ENCODE assay signal across 29 cellular contexts in the genomic region with DNA sequence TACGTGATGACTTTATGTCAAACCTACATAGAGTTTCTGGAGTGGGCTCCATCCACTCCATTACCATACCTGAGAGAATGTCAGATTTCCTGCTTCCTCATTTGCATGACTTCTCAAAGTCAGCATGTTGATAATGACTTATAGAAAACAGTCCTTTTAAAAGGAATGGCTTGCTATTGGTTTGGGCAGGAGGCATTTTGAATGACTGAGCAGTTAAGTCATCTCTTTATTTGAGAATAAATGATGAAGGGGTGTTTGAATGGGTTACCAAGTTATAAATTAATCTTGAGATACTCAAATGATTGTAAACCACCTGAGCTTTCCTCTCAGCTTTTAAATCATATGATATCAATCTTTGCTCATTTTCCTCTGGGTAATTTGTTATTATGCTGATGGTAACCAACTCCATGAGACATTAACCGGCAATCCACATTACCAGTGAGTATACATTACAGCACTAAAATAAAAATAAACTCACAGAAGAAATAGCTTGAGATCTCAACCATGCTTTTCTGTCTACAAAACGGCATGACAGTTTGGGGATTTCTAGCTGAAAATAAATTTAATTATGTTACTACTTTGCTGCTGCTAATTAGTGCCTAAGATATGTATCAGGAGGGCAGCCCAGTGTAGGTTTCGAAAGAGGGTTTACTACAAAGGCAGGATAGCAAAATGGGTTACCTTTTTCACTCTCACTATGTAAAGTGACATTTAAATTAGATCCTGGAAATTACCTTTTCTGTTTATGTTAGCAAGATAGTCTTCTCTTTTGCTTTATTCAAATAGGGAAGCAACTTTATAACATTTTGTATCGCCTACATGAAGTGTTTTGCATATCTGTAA.
DNase-seq lines count a peak whose midpoint lies in the region; ATAC-seq, FAIRE-seq and TF ChIP-seq lines count a peak whose summit lies in the region.
"Had no signal": no experiment of that assay in that cellular context is flagged by ENCODE, and none has a peak within 500 bp of the region (broad histone marks: within the 10 kb centered on the region; RNA-seq: fewer than 3 reads in every experiment).

No MANE protein-coding gene starts in this region.

- FAIRE-seq in A204.1 (lab: Jason Lieb, UNC): peak; percentile 62
- FAIRE-seq: A549, GM12878, GM19239 had no signal

- DNase-seq in kidney glomerular epithelial cell (lab: John Stamatoyannopoulos, UW): peak; percentile 26
- no peak for DNase-seq in NCI-H1694 (lab: John Stamatoyannopoulos, UW)
- no peak for DNase-seq in NCI-H446 treated with DMSO at 0.1 percent for 48 hours (lab: John Stamatoyannopoulos, UW)
- DNase-seq in NCI-H2196 treated with DMSO at 0.1 percent for 48 hours (lab: John Stamatoyannopoulos, UW; ENCODE audit: unreplicated experiment): no peak
- DNase-seq: AML-193; C1 segment of cervical spinal cord; Caco-2; CD8-positive, alpha-beta T cell; DMS79; EL; GDM1; KG1; MM.1S; NCI-H2029 treated with DMSO at 0.1 percent for 48 hours; NCI-H226; NCI-H524 treated with DMSO at 0.1 percent for 48 hours; NCI-H774; PC-9; Right ventricle myocardium superior; RPMI8226; T-helper 17 cell had no signal

- ATAC-seq in HG02870 (IDR thresholded peaks at IDR 0.05; ENCODE audit: unreplicated experiment) (peak; percentile 58), GM21390 (IDR thresholded peaks at IDR 0.05; ENCODE audit: unreplicated experiment) (no peak)
- ATAC-seq: A549; CD8-positive, alpha-beta T cell; HCT116; T-helper 17 cell had no signal

TF ChIP-seq in PFSK-1, 5 proteins besides CTCF, POLR2A, EP300 and RAD21:
- 0 out of 2 replicates have a peak, but pooled peaks have one; percentile 74 for TF ChIP-seq SIN3A (IDR thresholded peaks at IDR 0.05; ENCODE audit: borderline replicate concordance, insufficient read depth, low read length)
- no peak for TF ChIP-seq TAF1 (IDR thresholded peaks at IDR 0.05; ENCODE audit: borderline replicate concordance, insufficient read depth, low read length)
